ENCODE assay signal across 8 cellular contexts in genomic region chr1:153612755-153613331, GRCh38. TPM values are rescaled to one million over a fixed set of nuclear protein-coding genes. Genes with fewer than 3 reads are reported as not detected.
DNase-seq lines count a peak whose midpoint lies in the region; ATAC-seq and TF ChIP-seq lines count a peak whose summit lies in the region.

A gene with protein sequence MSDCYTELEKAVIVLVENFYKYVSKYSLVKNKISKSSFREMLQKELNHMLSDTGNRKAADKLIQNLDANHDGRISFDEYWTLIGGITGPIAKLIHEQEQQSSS (minus strand): TSS chr1:153613137. CDS start chr1:153608151, 4,986 bp downstream.

- ATAC-seq in lower lobe of right lung (peak; percentile 77), GM18909 (IDR thresholded peaks at IDR 0.05; ENCODE audit: poor library complexity, unreplicated experiment) (no peak)

- peaks cover 66 to 71% of the 10 kb centered on the region in 2 donors for H3K4me1 ChIP-seq in duodenal mucosa (ENCODE audit: control insufficient read depth in 1 of 2, insufficient read depth in 2 of 2, low read length in 2 of 2)
- peaks cover 56% of the 10 kb centered on the region for H3K4me1 ChIP-seq in lower lobe of right lung
- H3K4me1 ChIP-seq in tibial nerve: peaks cover 0 to 71% (median 54%) of the 10 kb centered on the region in 4 donors

- H3K27ac ChIP-seq in duodenal mucosa (ENCODE audit: low read depth, low read length): peak within 1 kb of the TSS; percentile 90
- H3K27ac ChIP-seq in lower lobe of right lung: peak within 1 kb of the TSS; percentile 80
- H3K27ac ChIP-seq in tibial nerve: peak within 1 kb of the TSS; percentile 88 to 99 (median 94)

- DNase-seq in M059J (ENCODE audit: low read depth): peak; percentile 66
- peak; percentile 83 for DNase-seq in lower lobe of right lung
- peak; percentile 56 to 59 for DNase-seq in tibial nerve (ENCODE audit: low spot score in 2 of 2)
- DNase-seq in SIG-M5 (lab: John Stamatoyannopoulos, UW): no peak
- DNase-seq in Ammon's horn (ENCODE audit: low spot score): no peak
- DNase-seq in activated effector memory CD4-positive, alpha-beta T cell treated with Interleukin-2 at 50 U/mL for 16 hours: no peak

- TF ChIP-seq EP300 in tibial nerve (IDR thresholded peaks at IDR 0.05): peak in 1 of 2 donors; percentile 78

- no peaks in the 10 kb centered on the region for H3K9me3 ChIP-seq in duodenal mucosa (ENCODE audit: control insufficient read depth in 1 of 2, low read length in 2 of 2)
- H3K9me3 ChIP-seq in lower lobe of right lung: no peaks in the 10 kb centered on the region
- no peaks in the 10 kb centered on the region for H3K9me3 ChIP-seq in tibial nerve

- H3K9ac ChIP-seq in duodenal mucosa (ENCODE audit: low read depth in 1 of 2, low read length in 2 of 2): peak within 1 kb of the TSS; percentile 88 to 100

- peak; percentile 33 to 66 for TF ChIP-seq POLR2A in tibial nerve (IDR thresholded peaks at IDR 0.05)

- H3K27me3 ChIP-seq in duodenal mucosa (ENCODE audit: control insufficient read depth in 1 of 2, insufficient read depth in 2 of 2, low read length in 2 of 2) (no peaks in the 10 kb centered on the region), lower lobe of right lung (ENCODE audit: low read depth) (no peaks in the 10 kb centered on the region), tibial nerve (no peaks in the 10 kb centered on the region)

- peaks cover 2% of the 10 kb centered on the region in 2 donors for H3K36me3 ChIP-seq in duodenal mucosa (ENCODE audit: control insufficient read depth in 1 of 2, insufficient read depth in 2 of 2, low read length in 2 of 2)
- H3K36me3 ChIP-seq in lower lobe of right lung: no peaks in the 10 kb centered on the region
- H3K36me3 ChIP-seq in tibial nerve: no peaks in the 10 kb centered on the region

- intact Hi-C loops in lower lobe of right lung (cut with DNase I): no loop called here

- H3K4me3 ChIP-seq in duodenal mucosa (ENCODE audit: low read depth in 1 of 2, low read length in 2 of 2) (peak within 1 kb of the TSS; percentile 83 to 97), lower lobe of right lung (peak within 1 kb of the TSS; percentile 62), tibial nerve (peak within 1 kb of the TSS; percentile 45 to 66 (median 58))

- WGBS in tibial nerve, 2 donors: 35% methylated on average over 9 of the region's 9 CpGs

- TF ChIP-seq CTCF in lower lobe of right lung (IDR thresholded peaks at IDR 0.05): no peak
- TF ChIP-seq CTCF in tibial nerve (IDR thresholded peaks at IDR 0.05): no peak

RNA-seq across cellular contexts. Expression of the gene that starts here (rescaled TPM):
- total RNA-seq in M059J (2014; rRNA removed; shearing (Covaris generic)): 138 and 163 TPM in 2 replicates
- total RNA-seq in lower lobe of right lung: 52.3 TPM
- total RNA-seq in tibial nerve: 100 to 1,000 TPM in 2 of 4 donors, 10 to 100 TPM in 2; 45.5 to 120 (median 77.1) TPM

Comparison
In these comparisons a context has a peak if more than half of its experiments do, and no peak if none do; other contexts are left out.
1. DNase-seq: peak in M059J (single experiment), lower lobe of right lung (single experiment) and tibial nerve (2 of 2); none in SIG-M5 (single experiment), Ammon's horn (single experiment) and activated effector memory CD4-positive, alpha-beta T cell treated with Interleukin-2 at 50 U/mL for 16 hours (single experiment).
2. Peak in every context shown above with its lines, with median percentiles within 50 percentile points of each other: H3K27ac ChIP-seq and H3K4me3 ChIP-seq.